Comparison of ENCODE assay signal across 9 cellular contexts in genomic region chr6:125798734-125799510, GRCh38. TPM values are rescaled to one million over a fixed set of nuclear protein-coding genes. Genes with fewer than 3 reads are reported as not detected.
DNase-seq lines count a peak whose midpoint lies in the region; ATAC-seq lines count a peak whose summit lies in the region.
"Had no signal": no experiment of that assay in that cellular context is flagged by ENCODE, and none has a peak within 500 bp of the region (broad histone marks: within the 10 kb centered on the region; RNA-seq: fewer than 3 reads in every experiment).

No MANE protein-coding gene starts in this region.

- H3K4me2 ChIP-seq in BLaER1 = peak overlapping the region; percentile 25; the same call in 1 of the 2 replicates

- DNase-seq in T-helper 17 cell (no peak), occipital lobe (lab: John Stamatoyannopoulos, UW) (no peak), COLO829 (ENCODE audit: low spot score) (no peak), DMS 273 treated with DMSO at 0.1 percent for 48 hours (lab: John Stamatoyannopoulos, UW) (no peak), iPS-NIHi7 (ENCODE audit: extremely low spot score) (no peak)
- DNase-seq: activated naive CD4-positive, alpha-beta T cell treated with anti-CD3 and anti-CD28 coated beads, Interleukin-2, amount 10 ng/mL, durations not matched to agents 7 days and 5 days had no signal

- H3K4me3 Mint-ChIP-seq in T-helper 17 cell = no peak overlapping the region
- H3K4me3 Mint-ChIP-seq: activated naive CD4-positive, alpha-beta T cell treated with anti-CD3 and anti-CD28 coated beads, Interleukin-2, amount 10 ng/mL, durations not matched to agents 7 days and 5 days had no signal

- peaks cover 4% of the 10 kb centered on the region; the same call in 1 of the 2 replicates for H3K36me3 ChIP-seq in BLaER1

- H3K4me1 Mint-ChIP-seq in T-helper 17 cell = peaks cover 39% of the 10 kb centered on the region

- no peaks in the 10 kb centered on the region for H3K27me3 ChIP-seq in BLaER1

- H3K4me3 ChIP-seq in BLaER1 = no peak overlapping the region

- peak; percentile 84 for ATAC-seq in GM19438 (IDR thresholded peaks at IDR 0.05; ENCODE audit: low read depth, unreplicated experiment)
- peak; percentile 85 for ATAC-seq in HG03135 (IDR thresholded peaks at IDR 0.05; ENCODE audit: unreplicated experiment)
- ATAC-seq in T-helper 17 cell = no peak

- H3K27me3 Mint-ChIP-seq in T-helper 17 cell = no peaks in the 10 kb centered on the region
- H3K27me3 Mint-ChIP-seq: activated naive CD4-positive, alpha-beta T cell treated with anti-CD3 and anti-CD28 coated beads, Interleukin-2, amount 10 ng/mL, durations not matched to agents 7 days and 5 days had no signal

- H3K9ac ChIP-seq in BLaER1 = no peak overlapping the region

- no peaks in the 10 kb centered on the region for H4K20me1 ChIP-seq in BLaER1

- H3K36me3 Mint-ChIP-seq in T-helper 17 cell (ENCODE audit: low read depth) = peaks cover 5% of the 10 kb centered on the region

- H3K9me3 ChIP-seq in BLaER1 = no peaks in the 10 kb centered on the region
- no peaks in the 10 kb centered on the region for H3K9me3 ChIP-seq in T-helper 17 cell (ENCODE audit: control insufficient read depth, low read length, poor library complexity, severe bottlenecking)

- H3K27ac ChIP-seq in BLaER1 = no peak overlapping the region

- peaks cover 34% of the 10 kb centered on the region for H3K4me1 ChIP-seq in BLaER1

- H3K27ac Mint-ChIP-seq in T-helper 17 cell = peak overlapping the region; percentile 39
- H3K27ac Mint-ChIP-seq: activated naive CD4-positive, alpha-beta T cell treated with anti-CD3 and anti-CD28 coated beads, Interleukin-2, amount 10 ng/mL, durations not matched to agents 7 days and 5 days had no signal

RNA-seq across cellular contexts. Expression of gene NCOA7, which starts 8.2 kb away (rescaled TPM):
- 10 to 100 TPM; 49.5 to 62.4 TPM for total RNA-seq in T-helper 17 cell
- total RNA-seq in occipital lobe = 33.5 TPM

RNA-seq across cellular contexts. Expression of gene HEY2, which starts 49.5 kb away (rescaled TPM):
- total RNA-seq in T-helper 17 cell = under 1 TPM in 1 of 2 donors, not detected in 1; 0.23 TPM
- 0.62 TPM for total RNA-seq in occipital lobe
